Comparison of ENCODE assay signal across 13 cellular contexts in the genomic region with DNA sequence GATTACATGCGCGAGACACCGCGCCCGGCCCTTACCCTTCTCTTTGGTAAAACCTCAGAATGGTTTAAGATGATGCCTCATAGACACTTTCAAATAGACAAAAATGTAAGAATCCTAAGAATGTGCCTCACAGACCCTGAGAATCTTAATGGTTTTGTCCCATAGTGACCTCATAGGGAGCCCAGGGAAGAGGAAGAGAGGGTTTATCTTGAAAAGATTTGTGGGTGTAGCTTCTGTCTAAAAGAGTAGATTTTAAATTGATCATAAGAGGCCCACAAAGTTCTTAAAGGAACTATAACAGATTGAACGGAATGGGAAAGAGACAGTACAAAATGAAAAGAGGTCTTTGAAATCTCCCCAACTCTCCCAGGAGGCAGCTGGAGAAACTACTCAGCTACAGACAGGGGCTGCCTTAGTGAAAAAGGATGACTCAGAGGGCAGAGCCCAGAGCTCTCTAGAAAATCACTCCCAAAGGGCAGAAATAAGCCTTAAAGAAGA.
DNase-seq lines count a peak whose midpoint lies in the region; ATAC-seq and TF ChIP-seq lines count a peak whose summit lies in the region.
"Had no signal": no experiment of that assay in that cellular context is flagged by ENCODE, and none has a peak within 500 bp of the region (broad histone marks: within the 10 kb centered on the region; RNA-seq: fewer than 3 reads in every experiment).

No MANE protein-coding gene starts in this region.

- no peak overlapping the region for H3K4me3 Mint-ChIP-seq in naive thymus-derived CD4-positive, alpha-beta T cell
- H3K4me3 Mint-ChIP-seq: activated CD8-positive, alpha-beta T cell treated with anti-CD3 and anti-CD28 coated beads, Interleukin-2, amount 10 ng/mL, durations not matched to agents 7 days and 5 days; central memory CD8-positive, alpha-beta T cell; stimulated activated naive CD8-positive, alpha-beta T cell treated with anti-CD3 and anti-CD28 coated beads, Interleukin-15, amount 100 ng/mL, for 72 hours had no signal

- H2BK5ac ChIP-seq in mesenchymal stem cell (ENCODE audit: low read depth, low read length, poor library complexity, severe bottlenecking), result no peak overlapping the region

- H2AK5ac ChIP-seq in mesenchymal stem cell (ENCODE audit: low read length, severe bottlenecking), result no peak overlapping the region

- H3K27ac Mint-ChIP-seq in naive thymus-derived CD4-positive, alpha-beta T cell, result no peak overlapping the region
- H3K27ac Mint-ChIP-seq: activated CD8-positive, alpha-beta T cell treated with anti-CD3 and anti-CD28 coated beads, Interleukin-2, amount 10 ng/mL, durations not matched to agents 7 days and 5 days had no signal

- H3K4me3 ChIP-seq in adipocyte (ENCODE audit: low read length) (peak overlapping the region; percentile 4), mesenchymal stem cell (ENCODE audit: insufficient read depth in 1 of 2, low read depth in 1 of 2, low read length in 2 of 2) (no peak overlapping the region), upper lobe of left lung (no peak overlapping the region)
- no peak overlapping the region for H3K4me3 ChIP-seq in naive thymus-derived CD4-positive, alpha-beta T cell (ENCODE audit: low read length)

- H4K91ac ChIP-seq in mesenchymal stem cell (ENCODE audit: low read length), result no peak overlapping the region

- no peak overlapping the region for H3K4ac ChIP-seq in mesenchymal stem cell (ENCODE audit: low read depth in 1 of 2, low read length in 2 of 2)

- H3K4me1 ChIP-seq in adipocyte (ENCODE audit: control insufficient read depth, insufficient read depth, low read length) (peaks cover 38% of the 10 kb centered on the region), mesenchymal stem cell (ENCODE audit: control insufficient read depth, insufficient read depth, low read depth, low read length) (no peaks in the 10 kb centered on the region), upper lobe of left lung (peaks cover 0 to 5% (median 0%) of the 10 kb centered on the region in 4 donors)
- no peaks in the 10 kb centered on the region for H3K4me1 ChIP-seq in naive thymus-derived CD4-positive, alpha-beta T cell (ENCODE audit: control insufficient read depth in 2 of 2, insufficient read depth in 2 of 2, low read length in 2 of 2)

- no peak overlapping the region for H2BK15ac ChIP-seq in mesenchymal stem cell (ENCODE audit: low read depth, poor library complexity, severe bottlenecking)

- no peak overlapping the region for H3K14ac ChIP-seq in mesenchymal stem cell (ENCODE audit: low read length in 2 of 2)

- H3K23ac ChIP-seq in mesenchymal stem cell (ENCODE audit: low read length in 2 of 2), result no peak overlapping the region

- H2BK120ac ChIP-seq in mesenchymal stem cell (ENCODE audit: low read depth, low read length), result no peak overlapping the region

- H3K9me3 ChIP-seq in adipocyte (ENCODE audit: control insufficient read depth, low read length) (no peaks in the 10 kb centered on the region), mesenchymal stem cell (ENCODE audit: control insufficient read depth, low read length) (no peaks in the 10 kb centered on the region), upper lobe of left lung (no peaks in the 10 kb centered on the region)
- no peaks in the 10 kb centered on the region for H3K9me3 ChIP-seq in naive thymus-derived CD4-positive, alpha-beta T cell (ENCODE audit: control insufficient read depth in 2 of 3, low read length in 3 of 3)

- peaks cover 0 to 2% (median 0%) of the 10 kb centered on the region in 11 donors for H3K9me3 Mint-ChIP-seq in naive thymus-derived CD4-positive, alpha-beta T cell
- H3K9me3 Mint-ChIP-seq: central memory CD8-positive, alpha-beta T cell; stimulated activated naive CD8-positive, alpha-beta T cell treated with anti-CD3 and anti-CD28 coated beads, Interleukin-15, amount 100 ng/mL, for 72 hours had no signal

- no peaks in the 10 kb centered on the region for H3K79me1 ChIP-seq in mesenchymal stem cell (replicated peaks; ENCODE audit: low read length, poor library complexity, severe bottlenecking)

- H2BK12ac ChIP-seq in mesenchymal stem cell (ENCODE audit: low read length in 2 of 2), result no peak overlapping the region

- peak overlapping the region; percentile 65 for H3K9ac ChIP-seq in adipocyte (ENCODE audit: low read length)
- H3K9ac ChIP-seq in mesenchymal stem cell (ENCODE audit: low read length), result peak overlapping the region; percentile 41

- H3K27ac ChIP-seq in mesenchymal stem cell (ENCODE audit: low read length, poor library complexity, severe bottlenecking) (no peak overlapping the region), upper lobe of left lung (no peak overlapping the region)
- no peak overlapping the region for H3K27ac ChIP-seq in naive thymus-derived CD4-positive, alpha-beta T cell (ENCODE audit: low read depth, low read length)

- DNase-seq in H4 (ENCODE audit: low spot score) (peak; percentile 8), adipocyte (ENCODE audit: low read depth) (no peak), mesenchymal stem cell (peak; percentile 85), upper lobe of left lung (peak in 1 of 2 donors; percentile 24)
- no peak for DNase-seq in naive thymus-derived CD4-positive, alpha-beta T cell
- DNase-seq: activated CD8-positive, alpha-beta T cell treated with anti-CD3 and anti-CD28 coated beads, Interleukin-2, amount 10 ng/mL, durations not matched to agents 7 days and 5 days; activated gamma-delta T cell; midbrain; NCI-H226; stimulated activated naive CD8-positive, alpha-beta T cell treated with anti-CD3 and anti-CD28 coated beads, Interleukin-15, amount 100 ng/mL, for 72 hours had no signal

- H3K27me3 ChIP-seq in adipocyte (replicated peaks; ENCODE audit: control insufficient read depth, insufficient read depth, low read length) (no peaks in the 10 kb centered on the region), mesenchymal stem cell (ENCODE audit: control insufficient read depth in 1 of 2, insufficient read depth in 1 of 2, low read length in 2 of 2) (no peaks in the 10 kb centered on the region), upper lobe of left lung (no peaks in the 10 kb centered on the region)
- H3K27me3 ChIP-seq in naive thymus-derived CD4-positive, alpha-beta T cell (ENCODE audit: control insufficient read depth in 2 of 2, insufficient read depth in 2 of 2, low read length in 2 of 2), result no peaks in the 10 kb centered on the region

- POLR2A ChIA-PET in naive thymus-derived CD4-positive, alpha-beta T cell (lab: Charles Lee), result no interaction called here

- no peaks in the 10 kb centered on the region for H3K4me1 Mint-ChIP-seq in naive thymus-derived CD4-positive, alpha-beta T cell
- H3K4me1 Mint-ChIP-seq: central memory CD8-positive, alpha-beta T cell; stimulated activated naive CD8-positive, alpha-beta T cell treated with anti-CD3 and anti-CD28 coated beads, Interleukin-15, amount 100 ng/mL, for 72 hours had no signal

- H3K27me3 Mint-ChIP-seq in naive thymus-derived CD4-positive, alpha-beta T cell, result peaks cover 7 to 46% (median 27%) of the 10 kb centered on the region in 5 donors

- no peak overlapping the region for H3K18ac ChIP-seq in mesenchymal stem cell (ENCODE audit: low read depth in 1 of 2, low read length in 2 of 2)

- H3K36me3 ChIP-seq in adipocyte (ENCODE audit: control insufficient read depth, insufficient read depth, low read length, severe bottlenecking), result no peaks in the 10 kb centered on the region
- H3K36me3 ChIP-seq in mesenchymal stem cell (ENCODE audit: control insufficient read depth in 1 of 2, insufficient read depth in 2 of 2, low read depth in 1 of 2, low read length in 2 of 2), result no peaks in the 10 kb centered on the region
- H3K36me3 ChIP-seq in upper lobe of left lung, result no peaks in the 10 kb centered on the region
- H3K36me3 ChIP-seq in naive thymus-derived CD4-positive, alpha-beta T cell (ENCODE audit: control insufficient read depth in 2 of 3, insufficient read depth in 3 of 3, low read length in 3 of 3), result no peaks in the 10 kb centered on the region

- intact Hi-C loops in naive thymus-derived CD4-positive, alpha-beta T cell (cut with micrococcal nuclease), result no loop called here

- TF ChIP-seq EP300 in upper lobe of left lung (IDR thresholded peaks at IDR 0.05), result no peak

- no peak for TF ChIP-seq POLR2A in upper lobe of left lung (IDR thresholded peaks at IDR 0.05)

- no peak overlapping the region for H2AFZ ChIP-seq in mesenchymal stem cell (ENCODE audit: low read depth, low read length)

- WGBS in mesenchymal stem cell, result 0% methylated on average over 6 of the region's 6 CpGs
- WGBS in upper lobe of left lung, 2 donors, result 92 to 95% methylated on average over 6 of the region's 6 CpGs

- H3K4me2 ChIP-seq in mesenchymal stem cell (ENCODE audit: low read length, poor library complexity, severe bottlenecking), result no peak overlapping the region

- no peak overlapping the region for H4K8ac ChIP-seq in mesenchymal stem cell (ENCODE audit: low read length)

- CTCF ChIA-PET in naive thymus-derived CD4-positive, alpha-beta T cell (lab: Charles Lee), result no interaction called here

- no peaks in the 10 kb centered on the region for H3K36me3 Mint-ChIP-seq in naive thymus-derived CD4-positive, alpha-beta T cell

- ATAC-seq in upper lobe of left lung (ENCODE audit: low FRiP score in 2 of 2) (peak; percentile 56 to 90), HG02884 (IDR thresholded peaks at IDR 0.05; ENCODE audit: unreplicated experiment) (no peak), GM18498 (IDR thresholded peaks at IDR 0.05; ENCODE audit: unreplicated experiment) (no peak)
- ATAC-seq in naive thymus-derived CD4-positive, alpha-beta T cell, result no peak
- ATAC-seq: activated CD8-positive, alpha-beta T cell treated with anti-CD3 and anti-CD28 coated beads, Interleukin-2, amount 10 ng/mL, durations not matched to agents 7 days and 5 days; stimulated activated naive CD8-positive, alpha-beta T cell treated with anti-CD3 and anti-CD28 coated beads, Interleukin-15, amount 100 ng/mL, for 72 hours had no signal

- TF ChIP-seq CTCF in upper lobe of left lung (IDR thresholded peaks at IDR 0.05), result no peak

Comparison
In these comparisons a context has a peak if more than half of its experiments do, and no peak if none do; other contexts are left out.
1. DNase-seq: peak in H4 (single experiment) and mesenchymal stem cell (single experiment); none in adipocyte (single experiment) and naive thymus-derived CD4-positive, alpha-beta T cell (0 of 9).
2. ATAC-seq: peak in upper lobe of left lung (2 of 2); none in naive thymus-derived CD4-positive, alpha-beta T cell (single experiment), HG02884 (single experiment) and GM18498 (single experiment).